34 cellular contexts compared by ENCODE assay signal in genomic region chr2:149219853-149220252, GRCh38.
DNase-seq lines count a peak whose midpoint lies in the region; ATAC-seq, FAIRE-seq and TF ChIP-seq lines count a peak whose summit lies in the region.
"Had no signal": no experiment of that assay in that cellular context is flagged by ENCODE, and none has a peak within 500 bp of the region (broad histone marks: within the 10 kb centered on the region; RNA-seq: fewer than 3 reads in every experiment).

No MANE protein-coding gene starts in this region.

- no peak for TF ChIP-seq POLR2A in K562 (conservative IDR thresholded peaks at IDR 0.05)

- no peak overlapping the region for H2BK120ac ChIP-seq in mesenchymal stem cell (ENCODE audit: low read depth, low read length)

- no peak overlapping the region for H3K4me3 ChIP-seq in K562
- no peak overlapping the region for H3K4me3 ChIP-seq in mesenchymal stem cell (ENCODE audit: insufficient read depth in 1 of 2, low read depth in 1 of 2, low read length in 2 of 2)
- no peak overlapping the region for H3K4me3 ChIP-seq in MG63
- H3K4me3 ChIP-seq: colonic mucosa, prostate gland, SJCRH30, transverse colon had no signal

- no peaks in the 10 kb centered on the region for H3K9me1 ChIP-seq in K562 (ENCODE audit: control insufficient read depth, insufficient read depth, low read length)

- H3K23ac ChIP-seq in mesenchymal stem cell (ENCODE audit: low read length in 2 of 2) = no peak overlapping the region

- H3K9me3 ChIP-seq in K562 (replicated peaks; ENCODE audit: control insufficient read depth, insufficient read depth, low read depth, low read length) (no peaks in the 10 kb centered on the region), mesenchymal stem cell (ENCODE audit: control insufficient read depth, low read length) (no peaks in the 10 kb centered on the region), MG63 (no peaks in the 10 kb centered on the region)
- H3K9me3 ChIP-seq: colonic mucosa, prostate gland, SJCRH30, transverse colon had no signal

- H3K79me1 ChIP-seq in mesenchymal stem cell (replicated peaks; ENCODE audit: low read length, poor library complexity, severe bottlenecking) = no peaks in the 10 kb centered on the region

- CTCF ChIA-PET in K562 (lab: Yijun Ruan, JAX; ENCODE audit: low intra/inter-chr PET ratio) = no interaction called here

- no peak; the same call in 2 of the 3 replicates for ATAC-seq in K562
- ATAC-seq in GM19455 (IDR thresholded peaks at IDR 0.05; ENCODE audit: unreplicated experiment) = no peak
- ATAC-seq: left ventricle myocardium superior; naive thymus-derived CD4-positive, alpha-beta T cell; sciatic nerve had no signal

- H2AK5ac ChIP-seq in mesenchymal stem cell (ENCODE audit: low read length, severe bottlenecking) = no peak overlapping the region

- intact Hi-C loops in K562 (cut with micrococcal nuclease) = no loop called here

- H2BK5ac ChIP-seq in mesenchymal stem cell (ENCODE audit: low read depth, low read length, poor library complexity, severe bottlenecking) = no peak overlapping the region

- no TSS peak for BruUV-seq in K562 (replicated peaks; lab: Mats Ljungman, UMichigan)

- TF ChIP-seq CTCF in K562 (IDR thresholded peaks at IDR 0.05 in 2 of 3, conservative IDR thresholded peaks at IDR 0.05 in 1 of 3; ENCODE audit: insufficient read depth in 2 of 3, low read depth in 1 of 3, low read length in 3 of 3) = no peak

- in situ Hi-C loops in K562 (cut with MboI) = no loop called here

- no peak for FAIRE-seq in K562 (lab: Jason Lieb, UNC)
- FAIRE-seq: astrocyte, kidney had no signal

- no peak overlapping the region for H3K4ac ChIP-seq in mesenchymal stem cell (ENCODE audit: low read depth in 1 of 2, low read length in 2 of 2)

- POLR2A ChIA-PET in K562 (lab: Yijun Ruan, JAX) = interaction anchor here (1.2 kb wide), 1 partner anchor 19 kb away, joined by 3 read pairs; no protein-coding TSS in a partner anchor

- H4K20me1 ChIP-seq in K562 (replicated peaks; ENCODE audit: control insufficient read depth, insufficient read depth, low read length) = no peaks in the 10 kb centered on the region

- H3K79me2 ChIP-seq in K562 (ENCODE audit: control insufficient read depth, insufficient read depth, low read length) = no peaks in the 10 kb centered on the region

- H3K9ac ChIP-seq in K562 (ENCODE audit: insufficient read depth in 1 of 2, low read depth in 2 of 2, low read length in 2 of 2) (no peak overlapping the region), mesenchymal stem cell (ENCODE audit: low read length) (no peak overlapping the region)

- WGBS in K562 (ENCODE audit: insufficient coverage, low coverage, missing lambda C conversion rate) = 0% methylated on average over 3 of the region's 3 CpGs
- WGBS in mesenchymal stem cell = 40% methylated on average over 2 of the region's 3 CpGs

- H4K91ac ChIP-seq in mesenchymal stem cell (ENCODE audit: low read length) = peak overlapping the region; percentile 29

- no peak overlapping the region for H3K18ac ChIP-seq in mesenchymal stem cell (ENCODE audit: low read depth in 1 of 2, low read length in 2 of 2)

- no peak for TF ChIP-seq RAD21 in K562 (CRISPR knock-in tag; conservative IDR thresholded peaks at IDR 0.05 in 1 of 2, IDR thresholded peaks at IDR 0.05 in 1 of 2)

- H3K36me3 ChIP-seq in K562 (ENCODE audit: control insufficient read depth, insufficient read depth, low read length) (no peaks in the 10 kb centered on the region), mesenchymal stem cell (ENCODE audit: control insufficient read depth in 1 of 2, insufficient read depth in 2 of 2, low read depth in 1 of 2, low read length in 2 of 2) (no peaks in the 10 kb centered on the region), MG63 (no peaks in the 10 kb centered on the region)
- H3K36me3 ChIP-seq: colonic mucosa, prostate gland, SJCRH30, transverse colon had no signal

- H3K4me1 ChIP-seq in K562 (replicated peaks in 1 of 2; ENCODE audit: control insufficient read depth in 2 of 2, insufficient read depth in 2 of 2, low read length in 2 of 2) = no peaks in the 10 kb centered on the region
- H3K4me1 ChIP-seq in mesenchymal stem cell (ENCODE audit: control insufficient read depth, insufficient read depth, low read depth, low read length) = no peaks in the 10 kb centered on the region
- H3K4me1 ChIP-seq: colonic mucosa, prostate gland had no signal

- H3K27ac ChIP-seq in K562 (ENCODE audit: extremely low read depth, low read depth, low read length) = no peak overlapping the region
- no peak overlapping the region for H3K27ac ChIP-seq in mesenchymal stem cell (ENCODE audit: low read length, poor library complexity, severe bottlenecking)
- H3K27ac ChIP-seq: 22Rv1, colonic mucosa, prostate gland, SJCRH30, transverse colon had no signal

- H4K8ac ChIP-seq in mesenchymal stem cell (ENCODE audit: low read length) = no peak overlapping the region

- DNase-seq in NCI-H345 (lab: John Stamatoyannopoulos, UW) (peak; percentile 31), NCI-H345 treated with DMSO at 0.1 percent for 48 hours (lab: John Stamatoyannopoulos, UW; ENCODE audit: unreplicated experiment) (no peak), K562 (ENCODE audit: extremely low read depth in 1 of 4, low spot score in 3 of 4) (peak in 1 of 4 experiments; percentile 23), mesenchymal stem cell (no peak), MG63 (no peak), ecto neural progenitor cell (ENCODE audit: low spot score) (no peak), NCI-H446 treated with DMSO at 0.1 percent for 48 hours (lab: John Stamatoyannopoulos, UW) (no peak)
- DNase-seq: activated gamma-delta T cell treated with Interleukin-2 at 50 U/mL for 16 hours; activated naive CD8-positive, alpha-beta T cell treated with anti-CD3 and anti-CD28 coated beads, Interleukin-2, amount 10 ng/mL, durations not matched to agents 7 days and 5 days; activated T-cell treated with anti-CD3 and anti-CD28 coated beads, Interleukin-2, amount 50 U/mL, for 48 hours; Calu3; colonic mucosa; DMS79; effector memory CD4-positive, alpha-beta T cell; GDM1; GOT3; KBM-7; kidney; left ventricle myocardium superior; midbrain; MM.1S; naive thymus-derived CD4-positive, alpha-beta T cell; NCI-H1417; NCI-H82; RPMI8226; stimulated activated CD4-positive, alpha-beta T cell treated with anti-CD3 and anti-CD28 coated beads, Interleukin-12 subunit alpha, Interleukin-12 subunit beta, amount 100 ng/mL, for 4 hours; stimulated activated CD4-positive, alpha-beta T cell treated with anti-CD3 and anti-CD28 coated beads, Interleukin-4, amount 100 ng/mL, for 1 hour; transverse colon had no signal

- H2BK15ac ChIP-seq in mesenchymal stem cell (ENCODE audit: low read depth, poor library complexity, severe bottlenecking) = no peak overlapping the region

- H2AFZ ChIP-seq in K562 (ENCODE audit: low read depth, low read length) = no peak overlapping the region
- H2AFZ ChIP-seq in mesenchymal stem cell (ENCODE audit: low read depth, low read length) = peak overlapping the region; percentile 6

- H3K4me2 ChIP-seq in K562 (ENCODE audit: insufficient read depth, low read length) (no peak overlapping the region), mesenchymal stem cell (ENCODE audit: low read length, poor library complexity, severe bottlenecking) (no peak overlapping the region)

- H3K27me3 ChIP-seq in K562 (ENCODE audit: control insufficient read depth in 2 of 2, insufficient read depth in 2 of 2, low read length in 2 of 2) (no peaks in the 10 kb centered on the region), mesenchymal stem cell (ENCODE audit: control insufficient read depth in 1 of 2, insufficient read depth in 1 of 2, low read length in 2 of 2) (peaks cover 4 to 5% of the 10 kb centered on the region in 2 experiments), MG63 (no peaks in the 10 kb centered on the region)
- H3K27me3 ChIP-seq: colonic mucosa, SJCRH30, transverse colon had no signal

- H2BK12ac ChIP-seq in mesenchymal stem cell (ENCODE audit: low read length in 2 of 2) = no peak overlapping the region

- no peak for TF ChIP-seq EP300 in K562 (IDR thresholded peaks at IDR 0.05; ENCODE audit: low read length)

- H3K14ac ChIP-seq in mesenchymal stem cell (ENCODE audit: low read length in 2 of 2) = no peak overlapping the region

TF ChIP-seq in K562, 482 proteins besides CTCF, POLR2A, EP300 and RAD21:
- TF ChIP-seq TEAD4 (IDR thresholded peaks at IDR 0.05; ENCODE audit: low read length) (peak; percentile 61), TEAD4 (CRISPR knock-in tag; IDR thresholded peaks at IDR 0.05; ENCODE audit: borderline replicate concordance) (no peak), TBL1XR1 (IDR thresholded peaks at IDR 0.05; ENCODE audit: low read length in 2 of 2) (no peak), TAL1 (IDR thresholded peaks at IDR 0.05) (peak; percentile 71), DLX4 (CRISPR knock-in tag; IDR thresholded peaks at IDR 0.05) (no peak), CBFA2T2 (conservative IDR thresholded peaks at IDR 0.05) (peak; percentile 58), YY1 (IDR thresholded peaks at IDR 0.05; ENCODE audit: borderline replicate concordance in 1 of 3, control insufficient read depth in 1 of 3, extremely low read depth in 1 of 3, insufficient read depth in 3 of 3, insufficient read length in 1 of 3, insufficient replicate concordance in 2 of 3, low read depth in 1 of 3, low read length in 2 of 3) (peak in 1 of 3 experiments; percentile 12), ARID1B (IDR thresholded peaks at IDR 0.05) (peak; percentile 38; the same call in 1 of the 2 replicates), KLF16 (IDR thresholded peaks at IDR 0.05) (0 out of 2 replicates have a peak, but pooled peaks have one; percentile 17), CBFA2T3 (IDR thresholded peaks at IDR 0.05) (peak; percentile 80), NCOR1 (IDR thresholded peaks at IDR 0.05) (peak; percentile 44; the same call in 1 of the 2 replicates)
TF ChIP-seq in K562: peak in this region for 8.
